19 cellular contexts compared by ENCODE assay signal in the genomic region with DNA sequence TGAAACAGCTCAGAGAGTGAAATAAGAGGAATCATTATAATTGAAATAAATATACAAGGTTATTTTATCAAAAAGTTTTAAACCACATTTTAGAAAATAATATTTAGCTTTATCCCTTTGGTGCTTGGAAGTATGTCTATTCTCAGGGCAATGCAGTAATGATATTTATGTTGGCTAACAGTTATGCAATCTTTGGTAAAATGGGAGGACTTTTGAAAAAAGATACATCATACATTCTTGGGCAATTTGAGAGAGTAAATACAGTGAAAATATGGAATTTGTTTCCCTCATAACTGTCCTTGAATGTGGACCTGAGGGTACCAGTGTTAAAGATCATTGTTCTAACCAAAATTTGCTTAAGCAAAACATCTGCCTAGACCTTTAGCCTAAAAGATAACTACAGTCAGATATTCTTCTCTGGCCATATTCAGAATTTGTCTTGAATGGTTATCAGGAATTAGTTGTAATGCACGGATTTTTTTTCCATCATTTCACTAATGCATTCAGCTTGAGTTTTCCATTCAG.
DNase-seq lines count a peak whose midpoint lies in the region; ATAC-seq, FAIRE-seq and TF ChIP-seq lines count a peak whose summit lies in the region.
"Had no signal": no experiment of that assay in that cellular context is flagged by ENCODE, and none has a peak within 500 bp of the region (broad histone marks: within the 10 kb centered on the region; RNA-seq: fewer than 3 reads in every experiment).

No MANE protein-coding gene starts in this region.

- H3K79me2 ChIP-seq in K562 (ENCODE audit: control insufficient read depth, insufficient read depth, low read length) = no peaks in the 10 kb centered on the region

- TF ChIP-seq EP300 in A549 (IDR thresholded peaks at IDR 0.05) = no peak
- TF ChIP-seq EP300 in K562 (IDR thresholded peaks at IDR 0.05; ENCODE audit: low read length) = no peak

- no peak overlapping the region for H2AFZ ChIP-seq in K562 (ENCODE audit: low read depth, low read length)
- H2AFZ ChIP-seq: GM23248 had no signal

- no peaks in the 10 kb centered on the region for H3K9me1 ChIP-seq in K562 (ENCODE audit: control insufficient read depth, insufficient read depth, low read length)

- H4K20me1 ChIP-seq in K562 (replicated peaks; ENCODE audit: control insufficient read depth, insufficient read depth, low read length) = no peaks in the 10 kb centered on the region

- no peaks in the 10 kb centered on the region for H3K27me3 ChIP-seq in K562 (ENCODE audit: control insufficient read depth in 2 of 2, insufficient read depth in 2 of 2, low read length in 2 of 2)

- H3K27ac ChIP-seq in A549 (no peak overlapping the region), K562 (ENCODE audit: extremely low read depth, low read depth, low read length) (no peak overlapping the region)
- H3K27ac ChIP-seq: GM23248 had no signal

- CTCF ChIA-PET in A549 (lab: Yijun Ruan, JAX) = no interaction called here
- CTCF ChIA-PET in K562 (lab: Yijun Ruan, JAX; ENCODE audit: low intra/inter-chr PET ratio) = no interaction called here

- in situ Hi-C loops in K562 (cut with MboI) = no loop called here

- intact Hi-C loops in K562 (cut with micrococcal nuclease) = loop anchor here (5.0 kb wide), 1 partner anchor 95 kb away; no protein-coding TSS in a partner anchor

- peak; percentile 18 for FAIRE-seq in A549 (lab: Jason Lieb, UNC)
- FAIRE-seq in K562 (lab: Jason Lieb, UNC) = no peak
- FAIRE-seq: G401.6, GM12878, GM19239, H1 had no signal

- TF ChIP-seq CTCF in A549 (IDR thresholded peaks at IDR 0.05) (no peak), K562 (IDR thresholded peaks at IDR 0.05 in 2 of 3, conservative IDR thresholded peaks at IDR 0.05 in 1 of 3; ENCODE audit: insufficient read depth in 2 of 3, low read depth in 1 of 3, low read length in 3 of 3) (no peak)

- H3K4me2 ChIP-seq in A549 (no peak overlapping the region), K562 (ENCODE audit: insufficient read depth, low read length) (no peak overlapping the region)

- POLR2A ChIA-PET in A549 (lab: Yijun Ruan, JAX) (no interaction called here), K562 (lab: Yijun Ruan, JAX) (no interaction called here)

- no peak for TF ChIP-seq RAD21 in A549 (conservative IDR thresholded peaks at IDR 0.05 in 1 of 2, IDR thresholded peaks at IDR 0.05 in 1 of 2)
- no peak for TF ChIP-seq RAD21 in K562 (CRISPR knock-in tag; conservative IDR thresholded peaks at IDR 0.05 in 1 of 2, IDR thresholded peaks at IDR 0.05 in 1 of 2)

- no peak for DNase-seq in A549 (ENCODE audit: low read depth in 1 of 2, low spot score in 1 of 2)
- DNase-seq in OCI-M1 (lab: John Stamatoyannopoulos, UW) = peak; percentile 4
- no peak for DNase-seq in K562 (ENCODE audit: extremely low read depth in 1 of 4, low spot score in 3 of 4)
- no peak for DNase-seq in CD1c-positive myeloid dendritic cell (ENCODE audit: extremely low spot score)
- DNase-seq: 8988T; C1 segment of cervical spinal cord; Caco-2; CD4-positive, CD25-positive, alpha-beta regulatory T cell; CD8-positive, alpha-beta T cell; DMS153; DND-41; GM23248; HCEC 1CT had no signal

- WGBS in A549 (ENCODE audit: missing lambda C conversion rate) = 0% methylated on average over 1 of the region's 1 CpG
- 0% methylated on average over 1 of the region's 1 CpG for WGBS in K562 (ENCODE audit: insufficient coverage, low coverage, missing lambda C conversion rate)

- H3K4me1 ChIP-seq in A549 (no peaks in the 10 kb centered on the region), K562 (replicated peaks in 1 of 2; ENCODE audit: control insufficient read depth in 2 of 2, insufficient read depth in 2 of 2, low read length in 2 of 2) (peaks cover 5 to 48% of the 10 kb centered on the region in 2 experiments; a peak in 4 of 5 replicates)

- TF ChIP-seq POLR2A in A549 (IDR thresholded peaks at IDR 0.05; ENCODE audit: low read length) = no peak
- no peak for TF ChIP-seq POLR2A in K562 (conservative IDR thresholded peaks at IDR 0.05)

- no peaks in the 10 kb centered on the region for H3K36me3 ChIP-seq in K562 (ENCODE audit: control insufficient read depth, insufficient read depth, low read length)

- H3K4me3 ChIP-seq in A549 (no peak overlapping the region), K562 (no peak overlapping the region)
- H3K4me3 ChIP-seq: GM12878, GM23248 had no signal

- H3K9me3 ChIP-seq in A549 (0 out of 3 replicates have a peak, but pooled peaks cover 5% of the 10 kb centered on the region), K562 (replicated peaks; ENCODE audit: control insufficient read depth, insufficient read depth, low read depth, low read length) (no peaks in the 10 kb centered on the region)
- H3K9me3 ChIP-seq: Caco-2 had no signal

- ATAC-seq in A549 = no peak
- ATAC-seq in K562 = no peak
- no peak for ATAC-seq in HG02642 (IDR thresholded peaks at IDR 0.05; ENCODE audit: poor library complexity, unreplicated experiment)
- no peak for ATAC-seq in HG03108 (IDR thresholded peaks at IDR 0.05; ENCODE audit: unreplicated experiment)
- ATAC-seq: CD8-positive, alpha-beta T cell; GM12878 had no signal

- H3K9ac ChIP-seq in K562 (ENCODE audit: insufficient read depth in 1 of 2, low read depth in 2 of 2, low read length in 2 of 2) = no peak overlapping the region
- H3K9ac ChIP-seq: GM23248 had no signal

- BruUV-seq in K562 (replicated peaks; lab: Mats Ljungman, UMichigan) = no TSS peak

TF ChIP-seq in A549, 52 proteins besides CTCF, POLR2A, EP300 and RAD21 (continues in another document):
- TF ChIP-seq MYC (IDR thresholded peaks at IDR 0.05; ENCODE audit: borderline replicate concordance, low read length) (no peak), TP53 (CRISPR knock-in tag; IDR thresholded peaks at IDR 0.05) (no peak), ZSCAN20 (CRISPR knock-in tag; IDR thresholded peaks at IDR 0.05) (no peak), ZFP36 (IDR thresholded peaks at IDR 0.05; ENCODE audit: borderline replicate concordance, partially characterized antibody) (no peak), FOSB (CRISPR knock-in tag; IDR thresholded peaks at IDR 0.05) (no peak), HOXB13 (CRISPR knock-in tag; IDR thresholded peaks at IDR 0.05; ENCODE audit: low read depth) (no peak), NFE2L2 (conservative IDR thresholded peaks at IDR 0.05; ENCODE audit: low read length) (no peak), TFCP2L1 (CRISPR knock-in tag; IDR thresholded peaks at IDR 0.05) (no peak), CEBPB (IDR thresholded peaks at IDR 0.05) (no peak), NR3C1 (IDR thresholded peaks at IDR 0.05) (no peak), HDAC2 (IDR thresholded peaks at IDR 0.05) (no peak)
- TF ChIP-seq, protein P1, sequence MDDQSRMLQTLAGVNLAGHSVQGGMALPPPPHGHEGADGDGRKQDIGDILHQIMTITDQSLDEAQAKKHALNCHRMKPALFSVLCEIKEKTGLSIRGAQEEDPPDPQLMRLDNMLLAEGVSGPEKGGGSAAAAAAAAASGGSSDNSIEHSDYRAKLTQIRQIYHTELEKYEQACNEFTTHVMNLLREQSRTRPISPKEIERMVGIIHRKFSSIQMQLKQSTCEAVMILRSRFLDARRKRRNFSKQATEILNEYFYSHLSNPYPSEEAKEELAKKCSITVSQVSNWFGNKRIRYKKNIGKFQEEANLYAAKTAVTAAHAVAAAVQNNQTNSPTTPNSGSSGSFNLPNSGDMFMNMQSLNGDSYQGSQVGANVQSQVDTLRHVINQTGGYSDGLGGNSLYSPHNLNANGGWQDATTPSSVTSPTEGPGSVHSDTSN (IDR thresholded peaks at IDR 0.05) = no peak
- TF ChIP-seq, protein P2, sequence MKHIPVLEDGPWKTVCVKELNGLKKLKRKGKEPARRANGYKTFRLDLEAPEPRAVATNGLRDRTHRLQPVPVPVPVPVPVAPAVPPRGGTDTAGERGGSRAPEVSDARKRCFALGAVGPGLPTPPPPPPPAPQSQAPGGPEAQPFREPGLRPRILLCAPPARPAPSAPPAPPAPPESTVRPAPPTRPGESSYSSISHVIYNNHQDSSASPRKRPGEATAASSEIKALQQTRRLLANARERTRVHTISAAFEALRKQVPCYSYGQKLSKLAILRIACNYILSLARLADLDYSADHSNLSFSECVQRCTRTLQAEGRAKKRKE (CRISPR knock-in tag; IDR thresholded peaks at IDR 0.05; ENCODE audit: low read depth) = no peak

TF ChIP-seq in K562, 482 proteins besides CTCF, POLR2A, EP300 and RAD21:
- TF ChIP-seq SMAD3 (CRISPR knock-in tag; conservative IDR thresholded peaks at IDR 0.05) = no peak
- no peak for TF ChIP-seq HNRNPH1 (optimal IDR thresholded peaks at IDR 0.05; ENCODE audit: low read depth, low read length)
- no peak for TF ChIP-seq PHB (CRISPR knock-in tag; IDR thresholded peaks at IDR 0.05)
- no peak for TF ChIP-seq ZEB2 (IDR thresholded peaks at IDR 0.05)
- peak; percentile 53 for TF ChIP-seq CEBPB (tag; IDR thresholded peaks at IDR 0.05)
- no peak for TF ChIP-seq CEBPG (CRISPR knock-in tag; IDR thresholded peaks at IDR 0.05)
- TF ChIP-seq CEBPG (tag; conservative IDR thresholded peaks at IDR 0.05 in 1 of 2, IDR thresholded peaks at IDR 0.05 in 1 of 2) = peak in 1 of 2 experiments; percentile 65; a peak in 2 of 4 replicates
- TF ChIP-seq SIX5 (IDR thresholded peaks at IDR 0.05; ENCODE audit: borderline replicate concordance in 1 of 2, insufficient read depth in 1 of 2, low read depth in 1 of 2, low read length in 2 of 2) = no peak
